Comparison of ENCODE assay signal across 17 cellular contexts in the genomic region with DNA sequence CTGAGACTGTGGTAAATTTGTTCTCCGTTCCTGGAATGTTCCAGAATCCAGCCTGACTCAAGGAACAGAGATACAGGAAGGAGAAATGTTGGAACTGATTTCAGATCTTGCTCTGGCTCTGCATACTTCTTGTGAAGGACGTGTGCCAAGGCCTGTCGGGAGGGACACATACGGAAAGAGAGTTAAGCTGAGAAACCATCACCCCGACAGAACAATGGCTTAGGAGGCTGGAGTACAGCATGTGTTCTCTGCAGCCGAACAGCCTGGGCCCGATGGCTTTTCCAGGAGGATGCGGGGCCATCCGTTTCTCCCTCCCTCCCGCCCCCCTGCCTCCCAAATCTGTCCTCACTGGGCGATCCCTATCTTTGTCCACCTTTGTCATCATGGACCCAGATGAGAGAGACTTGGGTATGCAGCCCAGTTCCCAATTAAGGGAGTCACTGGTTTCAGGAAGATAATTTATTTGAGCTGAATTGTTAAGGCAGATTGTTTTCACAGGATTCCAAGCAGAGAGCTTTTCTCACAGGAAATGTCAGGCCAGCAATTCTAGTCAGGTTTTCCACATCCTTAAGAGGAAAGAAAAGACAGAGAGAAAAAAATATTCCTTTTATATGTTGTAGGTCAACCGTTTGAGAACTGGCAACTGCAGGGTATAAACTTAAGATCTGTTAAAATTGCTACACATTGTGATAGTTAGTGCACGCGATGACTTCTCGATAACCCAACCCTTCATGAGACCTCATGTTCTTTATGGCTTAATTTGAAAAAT. TPM values are rescaled to one million over a fixed set of nuclear protein-coding genes. Genes with fewer than 3 reads are reported as not detected.
DNase-seq lines count a peak whose midpoint lies in the region; ATAC-seq and TF ChIP-seq lines count a peak whose summit lies in the region.
"Had no signal": no experiment of that assay in that cellular context is flagged by ENCODE, and none has a peak within 500 bp of the region (broad histone marks: within the 10 kb centered on the region; RNA-seq: fewer than 3 reads in every experiment).

No MANE protein-coding gene starts in this region.

- peaks cover 11% of the 10 kb centered on the region for H3K9me3 Mint-ChIP-seq in mesothelial cell of epicardium
- H3K9me3 Mint-ChIP-seq: T-helper 2 cell treated with Interferon-gamma antibody and Interleukin-4, amounts not matched to agents 5 μg/mL and 100 μg/mL, for 36 hours had no signal

- CTCF ChIA-PET in mammary epithelial cell (lab: Charles Lee; ENCODE audit: low non-redundant PET), result no interaction called here

- H3K9me3 ChIP-seq in breast epithelium (no peaks in the 10 kb centered on the region), mammary epithelial cell (replicated peaks; ENCODE audit: insufficient read depth, low read length) (no peaks in the 10 kb centered on the region), psoas muscle (no peaks in the 10 kb centered on the region), aorta (ENCODE audit: control insufficient read depth, low read length) (no peaks in the 10 kb centered on the region)

- TF ChIP-seq POLR2A in breast epithelium (IDR thresholded peaks at IDR 0.05), result no peak

- H2AFZ ChIP-seq in mammary epithelial cell (ENCODE audit: low read depth, low read length), result no peak overlapping the region

- no peaks in the 10 kb centered on the region for H3K27me3 Mint-ChIP-seq in mesothelial cell of epicardium (ENCODE audit: low read depth)
- H3K27me3 Mint-ChIP-seq: brain; CD4-positive, alpha-beta memory T cell; IgD-negative memory B cell had no signal

- H4K20me1 ChIP-seq in mammary epithelial cell (ENCODE audit: insufficient read depth, low read length), result no peaks in the 10 kb centered on the region

- H3K4me3 Mint-ChIP-seq in mesothelial cell of epicardium, result no peak overlapping the region
- H3K4me3 Mint-ChIP-seq: brain; CD4-positive, alpha-beta memory T cell; IgD-negative memory B cell; T-helper 2 cell treated with Interferon-gamma antibody and Interleukin-4, amounts not matched to agents 5 μg/mL and 100 μg/mL, for 36 hours had no signal

- H3K27ac Mint-ChIP-seq in mesothelial cell of epicardium, result no peak overlapping the region
- H3K27ac Mint-ChIP-seq: CD4-positive, alpha-beta memory T cell; T-helper 2 cell treated with Interferon-gamma antibody and Interleukin-4, amounts not matched to agents 5 μg/mL and 100 μg/mL, for 36 hours had no signal

- ATAC-seq in left cardiac atrium, result peak; percentile 59 to 69
- peak in 3 of 4 donors; percentile 41 to 57 (median 46) for ATAC-seq in psoas muscle
- peak; percentile 54 for ATAC-seq in aorta (ENCODE audit: low FRiP score)
- no peak for ATAC-seq in HG03108 (IDR thresholded peaks at IDR 0.05; ENCODE audit: unreplicated experiment)

- H3K4me1 ChIP-seq in breast epithelium (peaks cover 8 to 13% of the 10 kb centered on the region in 2 donors), mammary epithelial cell (ENCODE audit: insufficient read depth, low read length) (peaks cover 10% of the 10 kb centered on the region), psoas muscle (peaks cover 35% of the 10 kb centered on the region), aorta (ENCODE audit: control insufficient read depth in 1 of 2, insufficient read depth in 2 of 2, low read length in 2 of 2) (peaks cover 14 to 16% of the 10 kb centered on the region in 2 donors)

- BruUV-seq in mammary epithelial cell (replicated peaks; lab: Mats Ljungman, UMichigan), result no TSS peak

- dilution Hi-C loops in mammary epithelial cell (cut with HindIII; ENCODE audit: low sequenced_read_pairs), result no loop called here

- no peaks in the 10 kb centered on the region for H3K27me3 ChIP-seq in breast epithelium
- H3K27me3 ChIP-seq in mammary epithelial cell (ENCODE audit: insufficient read depth, low read length), result no peaks in the 10 kb centered on the region
- H3K27me3 ChIP-seq in psoas muscle (ENCODE audit: insufficient read depth in 3 of 3, low read length in 2 of 3), result no peaks in the 10 kb centered on the region
- no peaks in the 10 kb centered on the region for H3K27me3 ChIP-seq in aorta (ENCODE audit: control insufficient read depth in 1 of 2, insufficient read depth in 2 of 2, low read length in 1 of 2)

- H3K27ac ChIP-seq in breast epithelium (peak overlapping the region; percentile 60 to 89), mammary epithelial cell (ENCODE audit: insufficient read depth, low read depth, low read length) (no peak overlapping the region), psoas muscle (peak overlapping the region; percentile 51), aorta (ENCODE audit: low read depth in 1 of 2, low read length in 2 of 2) (peak overlapping the region; percentile 93 to 96)
- H3K27ac ChIP-seq: 22Rv1 had no signal

- peaks cover 4% of the 10 kb centered on the region for H3K36me3 Mint-ChIP-seq in mesothelial cell of epicardium
- H3K36me3 Mint-ChIP-seq: CD4-positive, alpha-beta memory T cell; IgD-negative memory B cell had no signal

- in situ Hi-C loops in mammary epithelial cell (cut with MboI; ENCODE audit: low sequenced_read_pairs in 2 of 2), result no loop called here

- H3K79me2 ChIP-seq in mammary epithelial cell (ENCODE audit: insufficient read depth, low read length), result no peaks in the 10 kb centered on the region

- TF ChIP-seq CTCF in breast epithelium (IDR thresholded peaks at IDR 0.05) (no peak), mammary epithelial cell (conservative IDR thresholded peaks at IDR 0.05 in 1 of 2, IDR thresholded peaks at IDR 0.05 in 1 of 2; ENCODE audit: extremely low read depth in 1 of 2, insufficient read depth in 1 of 2, low read depth in 1 of 2, low read length in 2 of 2) (no peak), psoas muscle (IDR thresholded peaks at IDR 0.05) (no peak), mesothelial cell of epicardium (IDR thresholded peaks at IDR 0.05; ENCODE audit: unreplicated experiment) (no peak)

- no peak overlapping the region for H3K4me3 ChIP-seq in breast epithelium
- no peak overlapping the region for H3K4me3 ChIP-seq in mammary epithelial cell (replicated peaks in 1 of 3; ENCODE audit: insufficient read depth in 1 of 3, low read depth in 2 of 3, low read length in 3 of 3)
- H3K4me3 ChIP-seq in psoas muscle, result no peak overlapping the region
- H3K4me3 ChIP-seq in aorta (ENCODE audit: low read length in 2 of 2), result no peak overlapping the region

- no peak overlapping the region for H3K4me2 ChIP-seq in mammary epithelial cell (ENCODE audit: insufficient read depth, low read depth, low read length)

- H3K36me3 ChIP-seq in breast epithelium (no peaks in the 10 kb centered on the region), mammary epithelial cell (ENCODE audit: insufficient read depth, low read length) (no peaks in the 10 kb centered on the region), psoas muscle (ENCODE audit: insufficient read depth in 1 of 2, low read depth in 1 of 2) (no peaks in the 10 kb centered on the region), aorta (ENCODE audit: control insufficient read depth in 1 of 2, insufficient read depth in 2 of 2, low read length in 1 of 2) (no peaks in the 10 kb centered on the region)

- intact Hi-C loops in breast epithelium (cut with DNase I; ENCODE audit: low total_unique reads), result loop anchor here (10.0 kb wide), 1 partner anchor 98 kb away; a partner anchor contains a TSS
- intact Hi-C loops in mammary epithelial cell (cut with micrococcal nuclease), result no loop called here
- intact Hi-C loops in left cardiac atrium (cut with DNase I), result no loop called here
- intact Hi-C loops in psoas muscle (cut with DNase I), result no loop called here
- intact Hi-C loops in aorta (cut with DNase I), result loop anchor here (5.0 kb wide), 1 partner anchor 36 kb away; no protein-coding TSS in a partner anchor

- no peaks in the 10 kb centered on the region for H3K4me1 Mint-ChIP-seq in mesothelial cell of epicardium
- H3K4me1 Mint-ChIP-seq: CD4-positive, alpha-beta memory T cell had no signal

- DNase-seq in breast epithelium (ENCODE audit: low spot score in 2 of 2), result no peak
- DNase-seq in mammary epithelial cell, result no peak
- peak; percentile 68 for DNase-seq in left cardiac atrium
- peak; percentile 60 to 67 for DNase-seq in psoas muscle
- no peak for DNase-seq in aorta
- no peak for DNase-seq in retina
- no peak for DNase-seq in mesothelial cell of epicardium (ENCODE audit: low spot score in 2 of 2, unreplicated experiment in 2 of 2)
- DNase-seq: CD4-positive, alpha-beta memory T cell; GDM1; NCI-H1048; NCI-H2171; SHP77 had no signal

- no peak overlapping the region for H3K9ac ChIP-seq in mammary epithelial cell (ENCODE audit: insufficient read depth, low read length)

- 74% methylated on average over 9 of the region's 15 CpGs for WGBS in mammary epithelial cell (ENCODE audit: low coverage, missing lambda C conversion rate)
- WGBS in psoas muscle, 3 donors, result 54 to 60% (median 58%) methylated on average over 15 of the region's 15 CpGs
- WGBS in aorta, 2 donors, result 20 to 30% methylated on average over 15 of the region's 15 CpGs

RNA-seq across cellular contexts. Expression of a gene that starts 45.3 kb away (rescaled TPM):
- total RNA-seq in breast epithelium (10 to 100 TPM in 2 of 3 donors, 1 to 10 TPM in 1; 5.6 to 14.9 (median 13.8) TPM), mammary epithelial cell (1 to 10 TPM; 3.6 to 6.8 TPM), left cardiac atrium (1 to 10 TPM; 3.9 to 5.1 TPM), psoas muscle (1 to 10 TPM; 1.3 to 3.5 (median 2.0) TPM), aorta (10 to 100 TPM; 20.2 to 22.2 TPM), mesothelial cell of epicardium (10.8 to 11.6 TPM (median 11.3 TPM) in 3 replicates)
- polyA plus RNA-seq in mammary epithelial cell (1.9 TPM), psoas muscle (1 to 10 TPM in 2 of 3 donors, under 1 TPM in 1; 0.86 to 3.3 (median 1.1) TPM), aorta (10 to 100 TPM in 1 of 2 donors, 1 to 10 TPM in 1; 3.1 to 26.1 TPM)
- 1.3 TPM for polyA minus RNA-seq in mammary epithelial cell

Comparison
In these comparisons a context has a peak if more than half of its experiments do, and no peak if none do; other contexts are left out.
1. intact Hi-C loops: an anchor here in breast epithelium (10.0 kb wide) and aorta (5.0 kb wide); none called in mammary epithelial cell, left cardiac atrium and psoas muscle.
2. DNase-seq: peak in left cardiac atrium (single experiment) and psoas muscle (2 of 2); none in breast epithelium (0 of 2), mammary epithelial cell (single experiment), aorta (0 of 2), retina (single experiment) and mesothelial cell of epicardium (0 of 2).